ENCODE assay signal across 8 cellular contexts in genomic region chr15:70488002-70488605, GRCh38.
A peak's percentile ranks its signal among the peaks of the same experiment; 100 is the strongest.
DNase-seq lines count a peak whose midpoint lies in the region; ATAC-seq and TF ChIP-seq lines count a peak whose summit lies in the region.

No MANE protein-coding gene starts in this region.

- peaks cover 15 to 24% of the 10 kb centered on the region in 2 experiments; a peak in 3 of 4 replicates for H3K4me1 ChIP-seq in SK-N-SH (ENCODE audit: control insufficient read depth in 1 of 2, insufficient read depth in 2 of 2, low read depth in 1 of 2, low read length in 1 of 2)

- peak; percentile 97 for TF ChIP-seq RAD21 in SK-N-SH (IDR thresholded peaks at IDR 0.05; ENCODE audit: low read length)

- H3K36me3 ChIP-seq in SK-N-SH (replicated peaks in 1 of 2; ENCODE audit: control insufficient read depth in 1 of 2, insufficient read depth in 2 of 2, low read length in 1 of 2) = no peaks in the 10 kb centered on the region

- H3K9me2 ChIP-seq in SK-N-SH = no peaks in the 10 kb centered on the region

- peaks cover 12% of the 10 kb centered on the region for H3F3A ChIP-seq in SK-N-SH (replicated peaks; ENCODE audit: insufficient read depth)

- intact Hi-C loops in Right ventricle myocardium inferior (cut with DNase I) (loop anchor here (2.0 to 5.0 kb wide), 2 partner anchors 911 to 1011 kb away; no protein-coding TSS in a partner anchor), posterior vena cava (cut with DNase I) (loop anchor here (2.0 to 10.0 kb wide), 4 partner anchors 763 to 1009 kb away; no protein-coding TSS in a partner anchor)

- H3K79me2 ChIP-seq in SK-N-SH (ENCODE audit: insufficient read depth) = no peaks in the 10 kb centered on the region; the same call in 1 of the 2 replicates

- H3K27me3 ChIP-seq in SK-N-SH (ENCODE audit: insufficient read depth) = no peaks in the 10 kb centered on the region

- WGBS in SK-N-SH (ENCODE audit: low lambda C conversion rate) = 24% methylated on average over 6 of the region's 6 CpGs

- no peak overlapping the region for H2AFZ ChIP-seq in SK-N-SH (ENCODE audit: low read depth)

- CTCF ChIA-PET in SK-N-SH (lab: Yijun Ruan, JAX) = interaction anchor here (0.5 to 3.9 kb wide), 86 partner anchors 8 to 1148 kb away, joined by 3 to 55 read pairs (median 4); partner anchors contain the start of gene TLE3

- no peak; a peak in 1 of 4 replicates for TF ChIP-seq EP300 in SK-N-SH (IDR thresholded peaks at IDR 0.05; ENCODE audit: borderline replicate concordance in 1 of 2, low read depth in 1 of 2, low read length in 1 of 2)

- H4K20me1 ChIP-seq in SK-N-SH (ENCODE audit: insufficient read depth) = no peaks in the 10 kb centered on the region

- no peak overlapping the region for H3K4me2 ChIP-seq in SK-N-SH

- no peak overlapping the region for H3K9ac ChIP-seq in SK-N-SH

- peak; percentile 95 for TF ChIP-seq CTCF in SK-N-SH (IDR thresholded peaks at IDR 0.05)

- ATAC-seq in Right ventricle myocardium inferior = peak; percentile 46
- ATAC-seq in GM18511 (IDR thresholded peaks at IDR 0.05; ENCODE audit: unreplicated experiment) = no peak
- no peak for ATAC-seq in GM21367 (IDR thresholded peaks at IDR 0.05; ENCODE audit: unreplicated experiment)

- peak; percentile 65 for DNase-seq in COLO829 (ENCODE audit: low spot score)
- DNase-seq in HuH-7 (ENCODE audit: low spot score) = peak; percentile 92
- DNase-seq in SK-N-SH = peak; percentile 84
- peak; percentile 70 for DNase-seq in activated naive CD4-positive, alpha-beta T cell treated with anti-CD3 and anti-CD28 coated beads, Interleukin-2, amount 50 U/mL, for 16 hours
- no peak for DNase-seq in Right ventricle myocardium inferior (ENCODE audit: missing footprints)
- peak; percentile 89 for DNase-seq in posterior vena cava (ENCODE audit: low spot score)

- POLR2A ChIA-PET in SK-N-SH (lab: Yijun Ruan, JAX) = no interaction called here

- H3K4me3 ChIP-seq in SK-N-SH (ENCODE audit: low read depth in 2 of 2, low read length in 1 of 2) = no peak overlapping the region; a peak in 1 of 4 replicates

- H3K9me3 ChIP-seq in SK-N-SH = no peaks in the 10 kb centered on the region

- peak overlapping the region in 1 of 2 experiments; percentile 39; a peak in 1 of 4 replicates for H3K27ac ChIP-seq in SK-N-SH (ENCODE audit: low read depth in 2 of 2, low read length in 1 of 2)

TF ChIP-seq in SK-N-SH, 30 proteins besides CTCF, POLR2A, EP300 and RAD21:
- TF ChIP-seq POLR2AphosphoS5 (IDR thresholded peaks at IDR 0.05; ENCODE audit: low read depth, low read length) (no peak), SMC3 (IDR thresholded peaks at IDR 0.05; ENCODE audit: low read depth, low read length) (peak; percentile 95), CHD2 (IDR thresholded peaks at IDR 0.05; ENCODE audit: low read length, partially characterized antibody) (peak; percentile 24), FOXJ3 (CRISPR knock-in tag; IDR thresholded peaks at IDR 0.05) (no peak)
TF ChIP-seq in SK-N-SH: peak in this region for 2.
